In the genomic region with DNA sequence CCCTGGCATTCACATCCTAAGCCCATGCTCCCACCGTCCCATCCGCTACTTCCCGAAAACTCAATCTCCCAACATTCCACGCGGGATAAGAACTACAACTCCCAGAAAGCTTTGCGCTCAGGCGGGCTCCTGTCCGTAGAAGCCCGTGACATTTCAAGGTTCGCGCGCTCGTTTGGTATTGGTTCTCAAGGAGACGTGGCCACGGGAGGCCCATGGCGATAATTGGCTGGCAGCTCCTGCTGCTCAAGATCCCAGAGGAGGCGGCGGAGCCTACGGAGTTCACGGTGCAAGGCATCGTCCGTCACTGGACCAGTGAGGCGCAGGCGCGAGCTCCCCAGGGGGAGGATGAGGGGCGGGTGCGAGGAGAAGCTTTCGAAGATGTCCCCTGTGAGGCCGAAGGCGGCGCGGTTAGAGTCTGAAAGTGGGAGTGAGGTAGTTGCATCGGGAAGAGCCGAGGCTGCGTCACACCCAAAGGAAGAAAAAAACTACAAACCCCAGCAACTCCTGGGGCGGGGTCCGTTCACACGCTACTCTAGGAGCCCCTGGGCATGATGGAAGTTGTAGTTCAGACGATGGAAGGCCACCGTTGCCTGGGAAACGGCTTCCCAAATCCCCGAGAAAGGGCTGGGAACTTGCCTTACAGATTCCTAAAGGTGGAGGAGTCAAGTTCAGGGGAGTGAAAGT, we compare ENCODE assay signal across 8 cellular contexts. TPM values are rescaled to one million over a fixed set of nuclear protein-coding genes. Genes with fewer than 3 reads are reported as not detected.
DNase-seq lines count a peak whose midpoint lies in the region; ATAC-seq, FAIRE-seq and TF ChIP-seq lines count a peak whose summit lies in the region.

No MANE protein-coding gene starts in this region.

- DNase-seq in GM12892 (ENCODE audit: insufficient read length) (peak; percentile 97), NCI-H146 (lab: John Stamatoyannopoulos, UW) (peak; percentile 99), T-cell (peak; percentile 76 to 96 (median 90)), amygdala (lab: John Stamatoyannopoulos, UW) (peak; percentile 71 to 100 (median 98)), hepatic stellate cell (ENCODE audit: low spot score) (peak; percentile 100), renal cortical epithelial cell (ENCODE audit: low read depth) (peak; percentile 98), dermis blood vessel endothelial cell (no peak)

- peaks cover 3% of the 10 kb centered on the region for H3K36me3 Mint-ChIP-seq in T-cell

- ATAC-seq in HG02840 (IDR thresholded peaks at IDR 0.05; ENCODE audit: low FRiP score, unreplicated experiment), result peak; percentile 75
- ATAC-seq in T-cell (replicated peaks in 1 of 4), result peak; percentile 86 to 92 (median 90)

- peaks cover 2 to 7% (median 7%) of the 10 kb centered on the region in 3 donors for H3K9me3 Mint-ChIP-seq in T-cell

- FAIRE-seq in GM12892 (lab: Jason Lieb, UNC), result peak; percentile 98

- peak overlapping the region; percentile 82 to 97 (median 95) for H3K4me3 Mint-ChIP-seq in T-cell

- peak overlapping the region; percentile 98 to 100 for H3K27ac Mint-ChIP-seq in T-cell

- CTCF ChIA-PET in T-cell (lab: Charles Lee), result interaction anchor here in 1 of 2 donors (0.9 kb wide), 1 partner anchor 273 kb away, joined by 3 read pairs; a partner anchor contains a TSS

- TF ChIP-seq POLR2A in GM12892 (IDR thresholded peaks at IDR 0.05; ENCODE audit: low read depth, low read length), result peak; percentile 47; the same call in 1 of the 2 replicates

- no peaks in the 10 kb centered on the region for H3K27me3 Mint-ChIP-seq in T-cell

- H3K4me1 Mint-ChIP-seq in T-cell, result peaks cover 21 to 27% (median 22%) of the 10 kb centered on the region in 3 donors

- POLR2A ChIA-PET in T-cell (lab: Charles Lee), result no interaction called here

RNA-seq across cellular contexts. Expression of a gene that starts 1.2 kb away (rescaled TPM):
- 0.55 TPM for polyA plus RNA-seq in GM12892 (2012; ENCODE audit: missing spikeins)
- total RNA-seq in T-cell (1 to 10 TPM in 4 of 5 donors, under 1 TPM in 1; 0.56 to 2.4 (median 1.6) TPM), renal cortical epithelial cell (0.25 and 0.87 TPM in 2 replicates), dermis blood vessel endothelial cell (0.09 and 0.51 TPM in 2 replicates)

RNA-seq across cellular contexts. Expression of a gene that starts 19.7 kb away (rescaled TPM):
- polyA plus RNA-seq in GM12892 (2012; ENCODE audit: missing spikeins), result not detected
- total RNA-seq in T-cell (under 1 TPM in 3 of 5 donors, not detected in 2; 0.23 to 0.65 (median 0.32) TPM), renal cortical epithelial cell (0.50 and 0.69 TPM in 2 replicates), dermis blood vessel endothelial cell (130 and 154 TPM in 2 replicates)

RNA-seq across cellular contexts. Expression of a gene that starts 25.0 kb away (rescaled TPM):
- polyA plus RNA-seq in GM12892 (2012; ENCODE audit: missing spikeins), result 0.32 TPM
- total RNA-seq in T-cell (under 1 TPM in 1 of 5 donors, not detected in 4; 0.16 TPM), renal cortical epithelial cell (0.25 and 1.9 TPM in 2 replicates), dermis blood vessel endothelial cell (not detected in 2 replicates)

RNA-seq across cellular contexts. Expression of a gene that starts 26.0 kb away (rescaled TPM):
- polyA plus RNA-seq in GM12892 (2012; ENCODE audit: missing spikeins), result not detected
- not detected for total RNA-seq in T-cell
- total RNA-seq in renal cortical epithelial cell, result not detected in 2 replicates
- 0.17 and 0.28 TPM in 2 replicates for total RNA-seq in dermis blood vessel endothelial cell

RNA-seq across cellular contexts. Expression of a gene that starts 31.7 kb away (rescaled TPM):
- not detected for polyA plus RNA-seq in GM12892 (2012; ENCODE audit: missing spikeins)
- total RNA-seq in T-cell, result under 1 TPM; 0.09 to 0.28 (median 0.15) TPM
- total RNA-seq in renal cortical epithelial cell, result 0.05 and 3.0 TPM in 2 replicates
- 8.1 and 10.9 TPM in 2 replicates for total RNA-seq in dermis blood vessel endothelial cell

Comparison
In these comparisons a context has a peak if more than half of its experiments do, and no peak if none do; other contexts are left out.
1. RNA of a gene that starts 19.7 kb away (total RNA-seq): 130 to 154 TPM in dermis blood vessel endothelial cell; 0.50 to 0.69 TPM in renal cortical epithelial cell and 0.23 to 0.65 TPM in T-cell; every median in the first group is over 10 times any median in the second.